8 cellular contexts compared by ENCODE assay signal in the genomic region with DNA sequence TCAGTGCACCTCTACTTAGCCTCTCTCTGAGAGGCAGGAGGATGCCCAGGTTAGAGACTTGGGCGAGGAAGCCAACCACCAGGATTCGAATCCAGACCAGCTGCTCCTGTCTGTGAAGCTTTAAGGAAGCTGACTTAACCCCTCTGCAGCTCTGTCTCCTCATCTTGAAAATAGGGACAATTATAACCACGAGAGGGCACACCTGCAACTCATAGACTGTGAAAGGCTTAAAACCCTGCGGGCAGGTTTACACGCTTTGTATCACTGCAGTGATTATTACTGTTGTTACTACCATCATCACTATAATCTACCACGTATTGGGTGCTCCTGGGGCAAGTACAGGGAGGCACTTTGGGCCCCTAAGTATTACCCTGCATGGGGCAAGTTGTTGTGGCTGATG.
A peak's percentile ranks its signal among the peaks of the same experiment; 100 is the strongest.
DNase-seq lines count a peak whose midpoint lies in the region; ATAC-seq and TF ChIP-seq lines count a peak whose summit lies in the region.

No MANE protein-coding gene starts in this region.

- H3K4ac ChIP-seq in trophoblast cell (ENCODE audit: low read depth, low read length) = no peak overlapping the region

- no peak overlapping the region for H3K4me2 ChIP-seq in trophoblast cell (ENCODE audit: low read length)

- no peak overlapping the region for H3K4me3 ChIP-seq in trophoblast cell (ENCODE audit: low read depth, low read length)

- H3K9ac ChIP-seq in trophoblast cell (ENCODE audit: low read length) = no peak overlapping the region

- DNase-seq in activated CD8-positive, alpha-beta memory T cell treated with anti-CD3 and anti-CD28 coated beads, Interleukin-2, amount 50 U/mL, for 1 hour (ENCODE audit: extremely low read depth) = peak; percentile 19
- no peak for DNase-seq in activated CD8-positive, alpha-beta memory T cell treated with anti-CD3 and anti-CD28 coated beads, Interleukin-2, amount 50 U/mL, for 4 hours
- DNase-seq in NCI-H1417 (lab: John Stamatoyannopoulos, UW) (peak in 2 of 3 experiments; percentile 41 to 74), trophoblast cell (peak; percentile 57 to 75), glutamatergic neuron (no peak), globus pallidus (ENCODE audit: low spot score) (no peak), ecto neural progenitor cell (ENCODE audit: low spot score) (no peak)
- DNase-seq in activated CD8-positive, alpha-beta T cell treated with anti-CD3 and anti-CD28 coated beads, Interleukin-2, amount 10 ng/mL, durations not matched to agents 7 days and 5 days = peak; percentile 50

- no peaks in the 10 kb centered on the region for H3K79me2 ChIP-seq in trophoblast cell (ENCODE audit: control insufficient read depth, insufficient read depth, low read length, poor library complexity)

- no peaks in the 10 kb centered on the region for H3K36me3 ChIP-seq in trophoblast cell (ENCODE audit: control insufficient read depth in 1 of 2, insufficient read depth in 2 of 2, low read length in 2 of 2)

- H3K4me1 ChIP-seq in trophoblast cell (ENCODE audit: control insufficient read depth in 1 of 2, insufficient read depth in 2 of 2, low read length in 2 of 2) = peaks cover 0 to 2% of the 10 kb centered on the region in 2 experiments

- H3K9me3 ChIP-seq in trophoblast cell (ENCODE audit: insufficient read depth, low read depth, low read length) = peaks cover 3% of the 10 kb centered on the region

- H2AFZ ChIP-seq in trophoblast cell (ENCODE audit: insufficient read depth, low read length, poor library complexity) = no peak overlapping the region

- no peak overlapping the region for H4K12ac ChIP-seq in trophoblast cell (ENCODE audit: low read depth, low read length)

- peaks cover 2% of the 10 kb centered on the region for H3K36me3 Mint-ChIP-seq in activated CD8-positive, alpha-beta T cell treated with anti-CD3 and anti-CD28 coated beads, Interleukin-2, amount 10 ng/mL, durations not matched to agents 7 days and 5 days (ENCODE audit: low read depth)
- H3K36me3 Mint-ChIP-seq in glutamatergic neuron (ENCODE audit: unreplicated experiment) = no peaks in the 10 kb centered on the region

- H3K27ac Mint-ChIP-seq in activated CD8-positive, alpha-beta T cell treated with anti-CD3 and anti-CD28 coated beads, Interleukin-2, amount 10 ng/mL, durations not matched to agents 7 days and 5 days = no peak overlapping the region
- no peak overlapping the region for H3K27ac Mint-ChIP-seq in glutamatergic neuron (ENCODE audit: unreplicated experiment)

- no peaks in the 10 kb centered on the region for H3K9me3 Mint-ChIP-seq in activated CD8-positive, alpha-beta T cell treated with anti-CD3 and anti-CD28 coated beads, Interleukin-2, amount 10 ng/mL, durations not matched to agents 7 days and 5 days (ENCODE audit: insufficient read depth)
- H3K9me3 Mint-ChIP-seq in glutamatergic neuron (ENCODE audit: unreplicated experiment) = no peaks in the 10 kb centered on the region

- peak; percentile 58 for ATAC-seq in activated CD8-positive, alpha-beta T cell treated with anti-CD3 and anti-CD28 coated beads, Interleukin-2, amount 10 ng/mL, durations not matched to agents 7 days and 5 days

- no peak overlapping the region for H4K91ac ChIP-seq in trophoblast cell (ENCODE audit: low read depth, low read length)

- peaks cover 33% of the 10 kb centered on the region for H3K4me1 Mint-ChIP-seq in activated CD8-positive, alpha-beta T cell treated with anti-CD3 and anti-CD28 coated beads, Interleukin-2, amount 10 ng/mL, durations not matched to agents 7 days and 5 days (ENCODE audit: low read depth)
- H3K4me1 Mint-ChIP-seq in glutamatergic neuron (ENCODE audit: low read depth, unreplicated experiment) = no peaks in the 10 kb centered on the region

- no peak overlapping the region for H3K27ac ChIP-seq in trophoblast cell (ENCODE audit: low read depth, low read length)

- peaks cover 4% of the 10 kb centered on the region for H3K27me3 Mint-ChIP-seq in activated CD8-positive, alpha-beta T cell treated with anti-CD3 and anti-CD28 coated beads, Interleukin-2, amount 10 ng/mL, durations not matched to agents 7 days and 5 days (ENCODE audit: low read depth)
- peaks cover 3% of the 10 kb centered on the region for H3K27me3 Mint-ChIP-seq in glutamatergic neuron (ENCODE audit: unreplicated experiment)

- no peak overlapping the region for H2BK12ac ChIP-seq in trophoblast cell (ENCODE audit: low read length)

- H3K27me3 ChIP-seq in trophoblast cell (ENCODE audit: insufficient read depth, low read length) = no peaks in the 10 kb centered on the region

- H3K23ac ChIP-seq in trophoblast cell (ENCODE audit: low read length) = no peak overlapping the region

- no peak overlapping the region for H4K8ac ChIP-seq in trophoblast cell (ENCODE audit: low read depth, low read length)

- H2BK120ac ChIP-seq in trophoblast cell (ENCODE audit: insufficient read depth, low read length, poor library complexity) = no peak overlapping the region

- no peak for TF ChIP-seq CTCF in glutamatergic neuron (IDR thresholded peaks at IDR 0.05; ENCODE audit: partially characterized antibody, unreplicated experiment)

- CTCF ChIA-PET in activated CD8-positive, alpha-beta T cell treated with anti-CD3 and anti-CD28 coated beads, Interleukin-2, amount 10 ng/mL, durations not matched to agents 7 days and 5 days (lab: Charles Lee) = no interaction called here

- H3K4me3 Mint-ChIP-seq in activated CD8-positive, alpha-beta T cell treated with anti-CD3 and anti-CD28 coated beads, Interleukin-2, amount 10 ng/mL, durations not matched to agents 7 days and 5 days = no peak overlapping the region
- H3K4me3 Mint-ChIP-seq in glutamatergic neuron (ENCODE audit: unreplicated experiment) = no peak overlapping the region

- no peak overlapping the region for H2BK5ac ChIP-seq in trophoblast cell (ENCODE audit: low read depth, low read length, poor library complexity)

- H2AK5ac ChIP-seq in trophoblast cell (ENCODE audit: low read length) = no peak overlapping the region

- no CpG with 5 or more reads among the region's 6 CpGs for WGBS in trophoblast cell (ENCODE audit: extremely low coverage, insufficient coverage, insufficient read length)

- no peak overlapping the region for H3K14ac ChIP-seq in trophoblast cell (ENCODE audit: low read length)

- H3K79me1 ChIP-seq in trophoblast cell (ENCODE audit: low read length) = no peaks in the 10 kb centered on the region

- POLR2A ChIA-PET in activated CD8-positive, alpha-beta T cell treated with anti-CD3 and anti-CD28 coated beads, Interleukin-2, amount 10 ng/mL, durations not matched to agents 7 days and 5 days (lab: Charles Lee) = no interaction called here

- H3K18ac ChIP-seq in trophoblast cell (ENCODE audit: low read length) = no peak overlapping the region

Comparison
In these comparisons a context has a peak if more than half of its experiments do, and no peak if none do; other contexts are left out.
1. DNase-seq: peak in activated CD8-positive, alpha-beta memory T cell treated with anti-CD3 and anti-CD28 coated beads, Interleukin-2, amount 50 U/mL, for 1 hour (single experiment), NCI-H1417 (2 of 3), activated CD8-positive, alpha-beta T cell treated with anti-CD3 and anti-CD28 coated beads, Interleukin-2, amount 10 ng/mL, durations not matched to agents 7 days and 5 days (single experiment) and trophoblast cell (2 of 2); none in activated CD8-positive, alpha-beta memory T cell treated with anti-CD3 and anti-CD28 coated beads, Interleukin-2, amount 50 U/mL, for 4 hours (single experiment), glutamatergic neuron (single experiment), globus pallidus (single experiment) and ecto neural progenitor cell (single experiment).